1 cellular context compared by ENCODE assay signal in genomic region chr21:18493420-18493819, GRCh38.
TF ChIP-seq lines count a peak whose summit lies in the region.

No MANE protein-coding gene starts in this region.

TF ChIP-seq in WTC11, 78 proteins besides CTCF, POLR2A, EP300 and RAD21 (continued from another document):
- TF ChIP-seq CREB1 (CRISPR knock-in tag; IDR thresholded peaks at IDR 0.05), result no peak
- TF ChIP-seq, protein P1, sequence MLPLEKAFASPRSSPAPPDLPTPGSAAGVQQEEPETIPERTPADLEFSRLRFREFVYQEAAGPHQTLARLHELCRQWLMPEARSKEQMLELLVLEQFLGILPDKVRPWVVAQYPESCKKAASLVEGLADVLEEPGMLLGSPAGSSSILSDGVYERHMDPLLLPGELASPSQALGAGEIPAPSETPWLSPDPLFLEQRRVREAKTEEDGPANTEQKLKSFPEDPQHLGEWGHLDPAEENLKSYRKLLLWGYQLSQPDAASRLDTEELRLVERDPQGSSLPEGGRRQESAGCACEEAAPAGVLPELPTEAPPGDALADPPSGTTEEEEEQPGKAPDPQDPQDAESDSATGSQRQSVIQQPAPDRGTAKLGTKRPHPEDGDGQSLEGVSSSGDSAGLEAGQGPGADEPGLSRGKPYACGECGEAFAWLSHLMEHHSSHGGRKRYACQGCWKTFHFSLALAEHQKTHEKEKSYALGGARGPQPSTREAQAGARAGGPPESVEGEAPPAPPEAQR (CRISPR knock-in tag; IDR thresholded peaks at IDR 0.05), result no peak
- TF ChIP-seq, protein P2, sequence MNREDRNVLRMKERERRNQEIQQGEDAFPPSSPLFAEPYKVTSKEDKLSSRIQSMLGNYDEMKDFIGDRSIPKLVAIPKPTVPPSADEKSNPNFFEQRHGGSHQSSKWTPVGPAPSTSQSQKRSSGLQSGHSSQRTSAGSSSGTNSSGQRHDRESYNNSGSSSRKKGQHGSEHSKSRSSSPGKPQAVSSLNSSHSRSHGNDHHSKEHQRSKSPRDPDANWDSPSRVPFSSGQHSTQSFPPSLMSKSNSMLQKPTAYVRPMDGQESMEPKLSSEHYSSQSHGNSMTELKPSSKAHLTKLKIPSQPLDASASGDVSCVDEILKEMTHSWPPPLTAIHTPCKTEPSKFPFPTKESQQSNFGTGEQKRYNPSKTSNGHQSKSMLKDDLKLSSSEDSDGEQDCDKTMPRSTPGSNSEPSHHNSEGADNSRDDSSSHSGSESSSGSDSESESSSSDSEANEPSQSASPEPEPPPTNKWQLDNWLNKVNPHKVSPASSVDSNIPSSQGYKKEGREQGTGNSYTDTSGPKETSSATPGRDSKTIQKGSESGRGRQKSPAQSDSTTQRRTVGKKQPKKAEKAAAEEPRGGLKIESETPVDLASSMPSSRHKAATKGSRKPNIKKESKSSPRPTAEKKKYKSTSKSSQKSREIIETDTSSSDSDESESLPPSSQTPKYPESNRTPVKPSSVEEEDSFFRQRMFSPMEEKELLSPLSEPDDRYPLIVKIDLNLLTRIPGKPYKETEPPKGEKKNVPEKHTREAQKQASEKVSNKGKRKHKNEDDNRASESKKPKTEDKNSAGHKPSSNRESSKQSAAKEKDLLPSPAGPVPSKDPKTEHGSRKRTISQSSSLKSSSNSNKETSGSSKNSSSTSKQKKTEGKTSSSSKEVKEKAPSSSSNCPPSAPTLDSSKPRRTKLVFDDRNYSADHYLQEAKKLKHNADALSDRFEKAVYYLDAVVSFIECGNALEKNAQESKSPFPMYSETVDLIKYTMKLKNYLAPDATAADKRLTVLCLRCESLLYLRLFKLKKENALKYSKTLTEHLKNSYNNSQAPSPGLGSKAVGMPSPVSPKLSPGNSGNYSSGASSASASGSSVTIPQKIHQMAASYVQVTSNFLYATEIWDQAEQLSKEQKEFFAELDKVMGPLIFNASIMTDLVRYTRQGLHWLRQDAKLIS (CRISPR knock-in tag; IDR thresholded peaks at IDR 0.05; ENCODE audit: borderline replicate concordance), result no peak
- TF ChIP-seq, protein P3, sequence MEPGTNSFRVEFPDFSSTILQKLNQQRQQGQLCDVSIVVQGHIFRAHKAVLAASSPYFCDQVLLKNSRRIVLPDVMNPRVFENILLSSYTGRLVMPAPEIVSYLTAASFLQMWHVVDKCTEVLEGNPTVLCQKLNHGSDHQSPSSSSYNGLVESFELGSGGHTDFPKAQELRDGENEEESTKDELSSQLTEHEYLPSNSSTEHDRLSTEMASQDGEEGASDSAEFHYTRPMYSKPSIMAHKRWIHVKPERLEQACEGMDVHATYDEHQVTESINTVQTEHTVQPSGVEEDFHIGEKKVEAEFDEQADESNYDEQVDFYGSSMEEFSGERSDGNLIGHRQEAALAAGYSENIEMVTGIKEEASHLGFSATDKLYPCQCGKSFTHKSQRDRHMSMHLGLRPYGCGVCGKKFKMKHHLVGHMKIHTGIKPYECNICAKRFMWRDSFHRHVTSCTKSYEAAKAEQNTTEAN (CRISPR knock-in tag; IDR thresholded peaks at IDR 0.05), result no peak
- TF ChIP-seq ZNF138 (CRISPR knock-in tag; conservative IDR thresholded peaks at IDR 0.05), result no peak
- no peak for TF ChIP-seq USF2 (CRISPR knock-in tag; IDR thresholded peaks at IDR 0.05)
- TF ChIP-seq IRF1 (CRISPR knock-in tag; IDR thresholded peaks at IDR 0.05), result no peak
- TF ChIP-seq NFYB (CRISPR knock-in tag; conservative IDR thresholded peaks at IDR 0.05; ENCODE audit: low read depth), result no peak
- TF ChIP-seq, protein P4, sequence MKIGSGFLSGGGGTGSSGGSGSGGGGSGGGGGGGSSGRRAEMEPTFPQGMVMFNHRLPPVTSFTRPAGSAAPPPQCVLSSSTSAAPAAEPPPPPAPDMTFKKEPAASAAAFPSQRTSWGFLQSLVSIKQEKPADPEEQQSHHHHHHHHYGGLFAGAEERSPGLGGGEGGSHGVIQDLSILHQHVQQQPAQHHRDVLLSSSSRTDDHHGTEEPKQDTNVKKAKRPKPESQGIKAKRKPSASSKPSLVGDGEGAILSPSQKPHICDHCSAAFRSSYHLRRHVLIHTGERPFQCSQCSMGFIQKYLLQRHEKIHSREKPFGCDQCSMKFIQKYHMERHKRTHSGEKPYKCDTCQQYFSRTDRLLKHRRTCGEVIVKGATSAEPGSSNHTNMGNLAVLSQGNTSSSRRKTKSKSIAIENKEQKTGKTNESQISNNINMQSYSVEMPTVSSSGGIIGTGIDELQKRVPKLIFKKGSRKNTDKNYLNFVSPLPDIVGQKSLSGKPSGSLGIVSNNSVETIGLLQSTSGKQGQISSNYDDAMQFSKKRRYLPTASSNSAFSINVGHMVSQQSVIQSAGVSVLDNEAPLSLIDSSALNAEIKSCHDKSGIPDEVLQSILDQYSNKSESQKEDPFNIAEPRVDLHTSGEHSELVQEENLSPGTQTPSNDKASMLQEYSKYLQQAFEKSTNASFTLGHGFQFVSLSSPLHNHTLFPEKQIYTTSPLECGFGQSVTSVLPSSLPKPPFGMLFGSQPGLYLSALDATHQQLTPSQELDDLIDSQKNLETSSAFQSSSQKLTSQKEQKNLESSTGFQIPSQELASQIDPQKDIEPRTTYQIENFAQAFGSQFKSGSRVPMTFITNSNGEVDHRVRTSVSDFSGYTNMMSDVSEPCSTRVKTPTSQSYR (CRISPR knock-in tag; IDR thresholded peaks at IDR 0.05), result no peak
- no peak for TF ChIP-seq IRF2 (CRISPR knock-in tag; IDR thresholded peaks at IDR 0.05; ENCODE audit: borderline replicate concordance, low read depth)
- TF ChIP-seq, protein P5, sequence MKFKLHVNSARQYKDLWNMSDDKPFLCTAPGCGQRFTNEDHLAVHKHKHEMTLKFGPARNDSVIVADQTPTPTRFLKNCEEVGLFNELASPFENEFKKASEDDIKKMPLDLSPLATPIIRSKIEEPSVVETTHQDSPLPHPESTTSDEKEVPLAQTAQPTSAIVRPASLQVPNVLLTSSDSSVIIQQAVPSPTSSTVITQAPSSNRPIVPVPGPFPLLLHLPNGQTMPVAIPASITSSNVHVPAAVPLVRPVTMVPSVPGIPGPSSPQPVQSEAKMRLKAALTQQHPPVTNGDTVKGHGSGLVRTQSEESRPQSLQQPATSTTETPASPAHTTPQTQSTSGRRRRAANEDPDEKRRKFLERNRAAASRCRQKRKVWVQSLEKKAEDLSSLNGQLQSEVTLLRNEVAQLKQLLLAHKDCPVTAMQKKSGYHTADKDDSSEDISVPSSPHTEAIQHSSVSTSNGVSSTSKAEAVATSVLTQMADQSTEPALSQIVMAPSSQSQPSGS (CRISPR knock-in tag; IDR thresholded peaks at IDR 0.05; ENCODE audit: borderline replicate concordance, low read depth), result no peak
